ENCODE assay signal across 9 cellular contexts in the genomic region with DNA sequence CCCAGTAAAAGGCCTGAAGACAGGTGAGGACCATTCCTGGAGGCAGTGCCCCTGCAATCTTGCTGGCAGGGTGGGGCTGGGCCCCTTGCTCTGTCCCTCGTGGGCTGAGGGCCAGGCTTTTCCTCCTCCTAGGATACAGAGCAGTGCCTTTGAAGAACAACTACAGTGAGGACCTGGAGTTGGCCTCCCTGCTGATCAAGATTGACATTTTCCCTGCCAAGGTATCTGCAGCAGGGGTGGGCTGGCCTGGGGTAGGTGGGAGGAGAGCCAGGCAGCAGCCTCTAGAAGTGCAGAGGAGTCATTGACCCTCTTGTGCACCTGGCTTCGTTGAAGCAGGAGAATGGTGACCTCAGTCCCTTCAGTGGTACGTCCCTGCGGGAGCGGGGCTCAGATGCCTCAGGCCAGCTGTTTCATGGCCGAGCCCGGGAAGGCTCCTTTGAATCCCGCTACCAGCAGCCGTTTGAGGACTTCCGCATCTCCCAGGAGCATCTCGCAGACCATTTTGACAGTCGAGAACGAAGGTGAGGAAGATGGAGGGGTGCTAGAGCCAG. TPM values are rescaled to one million over a fixed set of nuclear protein-coding genes. Genes with fewer than 3 reads are reported as not detected.
DNase-seq lines count a peak whose midpoint lies in the region; ATAC-seq, FAIRE-seq and TF ChIP-seq lines count a peak whose summit lies in the region.
"Had no signal": no experiment of that assay in that cellular context is flagged by ENCODE, and none has a peak within 500 bp of the region (broad histone marks: within the 10 kb centered on the region; RNA-seq: fewer than 3 reads in every experiment).

No MANE protein-coding gene starts in this region.

- FAIRE-seq in astrocyte (lab: Jason Lieb, UNC) = no peak

- peaks cover 51% of the 10 kb centered on the region for H3K36me3 Mint-ChIP-seq in astrocyte (ENCODE audit: low read depth, unreplicated experiment)

- H2AFZ ChIP-seq in astrocyte (ENCODE audit: low read depth, low read length) = no peak overlapping the region

- DNase-seq in activated effector memory CD4-positive, alpha-beta T cell treated with anti-CD3 and anti-CD28 coated beads, Interleukin-2, amount 50 U/mL, for 16 hours = peak; percentile 57
- no peak for DNase-seq in activated effector memory CD4-positive, alpha-beta T cell treated with Interleukin-2 at 50 U/mL for 16 hours
- DNase-seq in astrocyte (ENCODE audit: low read depth) (no peak), testis (peak; percentile 12), GM13976 (ENCODE audit: low spot score) (no peak), KG1 (lab: John Stamatoyannopoulos, UW) (no peak)

- intact Hi-C loops in testis (cut with DNase I; ENCODE audit: low total_unique reads) = loop anchor here (10.0 kb wide), 2 partner anchors 61 to 161 kb away; no protein-coding TSS in a partner anchor

- H3K79me2 ChIP-seq in astrocyte (ENCODE audit: insufficient read depth, low read length) = peaks cover 7% of the 10 kb centered on the region

- H3K4me1 Mint-ChIP-seq in astrocyte (ENCODE audit: low read depth, unreplicated experiment) = peaks cover 36% of the 10 kb centered on the region

- H3K9me3 Mint-ChIP-seq in astrocyte (ENCODE audit: unreplicated experiment) = no peaks in the 10 kb centered on the region
- H3K9me3 Mint-ChIP-seq: stimulated activated naive CD8-positive, alpha-beta T cell treated with anti-CD3 and anti-CD28 coated beads, Interleukin-15, amount 100 ng/mL, for 72 hours had no signal

- H3K36me3 ChIP-seq in astrocyte (ENCODE audit: insufficient read depth, low read length) = peaks cover 51% of the 10 kb centered on the region
- H3K36me3 ChIP-seq in muscle layer of colon (ENCODE audit: insufficient read depth, low read length) = peaks cover 42% of the 10 kb centered on the region
- no peaks in the 10 kb centered on the region for H3K36me3 ChIP-seq in testis (ENCODE audit: low read depth, missing control alignments)

- H3K4me1 ChIP-seq in astrocyte (ENCODE audit: insufficient read depth, low read length) (peaks cover 32% of the 10 kb centered on the region), muscle layer of colon (ENCODE audit: insufficient read depth, low read length) (peaks cover 43% of the 10 kb centered on the region), testis (peaks cover 38% of the 10 kb centered on the region)

- H3K4me2 ChIP-seq in astrocyte (ENCODE audit: low read length) = no peak overlapping the region

- H3K27me3 ChIP-seq in astrocyte (ENCODE audit: insufficient read depth, low read length) = no peaks in the 10 kb centered on the region
- H3K27me3 ChIP-seq in muscle layer of colon (ENCODE audit: control insufficient read depth in 1 of 2, insufficient read depth in 2 of 2, low read length in 2 of 2) = no peaks in the 10 kb centered on the region
- H3K27me3 ChIP-seq in testis = no peaks in the 10 kb centered on the region

- H4K20me1 ChIP-seq in astrocyte (ENCODE audit: insufficient read depth, low read length) = peaks cover 54% of the 10 kb centered on the region

- H3K9me3 ChIP-seq in astrocyte (ENCODE audit: insufficient read depth, low read depth, low read length) = no peaks in the 10 kb centered on the region
- no peaks in the 10 kb centered on the region for H3K9me3 ChIP-seq in muscle layer of colon (ENCODE audit: low read length)
- no peaks in the 10 kb centered on the region for H3K9me3 ChIP-seq in testis

- H3K27ac ChIP-seq in astrocyte (ENCODE audit: low read depth, low read length) (peak overlapping the region; percentile 2), muscle layer of colon (ENCODE audit: low read depth, low read length) (peak overlapping the region; percentile 17), testis (peak overlapping the region; percentile 48 to 73)

- in situ Hi-C loops in GM13976 (cut with MboI; ENCODE audit: low sequenced_read_pairs, unreplicated experiment) = loop anchor here (5.0 kb wide), 1 partner anchor 163 kb away; no protein-coding TSS in a partner anchor

- no peaks in the 10 kb centered on the region for H3K27me3 Mint-ChIP-seq in astrocyte (ENCODE audit: low read depth, unreplicated experiment)
- H3K27me3 Mint-ChIP-seq: stimulated activated naive CD8-positive, alpha-beta T cell treated with anti-CD3 and anti-CD28 coated beads, Interleukin-15, amount 100 ng/mL, for 72 hours had no signal

- 84% methylated on average over 7 to 13 of the region's 13 CpGs for WGBS in testis, 2 donors

- H3K4me3 ChIP-seq in astrocyte (ENCODE audit: insufficient read depth, low read depth, low read length) (no peak overlapping the region), muscle layer of colon (ENCODE audit: low read depth in 1 of 2, low read length in 2 of 2) (no peak overlapping the region), testis (no peak overlapping the region)

- no peak overlapping the region for H3K27ac Mint-ChIP-seq in astrocyte (ENCODE audit: unreplicated experiment)

- ATAC-seq in GM21576 (IDR thresholded peaks at IDR 0.05; ENCODE audit: unreplicated experiment) = no peak

- TF ChIP-seq CTCF in astrocyte (IDR thresholded peaks at IDR 0.05; ENCODE audit: insufficient read depth, low read depth, low read length) = no peak
- no peak for TF ChIP-seq CTCF in testis (IDR thresholded peaks at IDR 0.05)
- no peak for TF ChIP-seq CTCF in GM13976 (IDR thresholded peaks at IDR 0.05; ENCODE audit: borderline replicate concordance, control extremely low read depth, extremely low read depth, insufficient read depth, missing control alignments)

- no peak for TF ChIP-seq POLR2A in testis (IDR thresholded peaks at IDR 0.05)

- H3K9ac ChIP-seq in astrocyte (ENCODE audit: low read length) (peak overlapping the region; percentile 26), muscle layer of colon (ENCODE audit: low read length) (no peak overlapping the region)

- H3K4me3 Mint-ChIP-seq in astrocyte (ENCODE audit: unreplicated experiment) = peak overlapping the region; percentile 18
- H3K4me3 Mint-ChIP-seq: stimulated activated naive CD8-positive, alpha-beta T cell treated with anti-CD3 and anti-CD28 coated beads, Interleukin-15, amount 100 ng/mL, for 72 hours had no signal

RNA-seq across cellular contexts. Expression of a gene that starts 36.5 kb away (rescaled TPM):
- 99.6 and 129 TPM in 2 replicates for total RNA-seq in astrocyte
- 100 to 1,000 TPM; 184 to 186 TPM for total RNA-seq in testis
- 118 TPM for polyA plus RNA-seq in testis (ENCODE audit: insufficient read depth, low read depth, low replicate concordance)

Comparison
In these comparisons a context has a peak if more than half of its experiments do, and no peak if none do; other contexts are left out.
1. DNase-seq: peak in activated effector memory CD4-positive, alpha-beta T cell treated with anti-CD3 and anti-CD28 coated beads, Interleukin-2, amount 50 U/mL, for 16 hours (single experiment) and testis (single experiment); none in activated effector memory CD4-positive, alpha-beta T cell treated with Interleukin-2 at 50 U/mL for 16 hours (single experiment), astrocyte (single experiment), GM13976 (single experiment) and KG1 (single experiment).
2. H3K27ac ChIP-seq: peak in every context shown above with its lines; median percentile 60 in testis; 17 in muscle layer of colon; 2 in astrocyte.